ENCODE assay signal across 22 cellular contexts in the genomic region with DNA sequence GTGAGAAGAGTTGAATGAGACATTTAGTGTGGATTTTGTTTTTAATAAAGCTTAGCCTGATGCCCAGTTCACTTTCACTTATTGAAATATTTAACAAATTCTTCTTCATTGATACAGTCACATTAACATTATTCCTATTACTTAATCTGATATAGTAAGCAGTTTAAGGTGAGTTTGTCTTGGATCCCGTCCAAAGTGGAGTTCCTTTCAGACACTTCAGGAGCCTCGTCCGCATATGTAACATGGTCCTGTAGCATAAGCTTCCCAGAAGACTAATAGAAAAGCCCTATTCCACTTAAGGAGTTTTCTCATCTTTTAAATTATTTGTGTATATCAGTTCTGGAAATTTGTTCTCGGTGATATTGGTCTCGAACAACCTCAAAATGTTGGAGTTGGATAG. TPM values are rescaled to one million over a fixed set of nuclear protein-coding genes. Genes with fewer than 3 reads are reported as not detected.
DNase-seq lines count a peak whose midpoint lies in the region; ATAC-seq and TF ChIP-seq lines count a peak whose summit lies in the region.
"Had no signal": no experiment of that assay in that cellular context is flagged by ENCODE, and none has a peak within 500 bp of the region (broad histone marks: within the 10 kb centered on the region; RNA-seq: fewer than 3 reads in every experiment).

No MANE protein-coding gene starts in this region.

- H3K27me3 ChIP-seq in mammary epithelial cell (ENCODE audit: insufficient read depth, low read length) (no peaks in the 10 kb centered on the region), RWPE2 (ENCODE audit: insufficient read depth, poor library complexity, severe bottlenecking) (no peaks in the 10 kb centered on the region)
- H3K27me3 ChIP-seq: BLaER1, body of pancreas, colonic mucosa had no signal

- H3K27ac ChIP-seq in mammary epithelial cell (ENCODE audit: insufficient read depth, low read depth, low read length), result no peak overlapping the region
- no peak overlapping the region for H3K27ac ChIP-seq in RWPE2 (ENCODE audit: poor library complexity, severe bottlenecking)
- H3K27ac ChIP-seq: BLaER1, body of pancreas, colonic mucosa, psoas muscle had no signal

- BruUV-seq in MCF 10A (replicated peaks; lab: Mats Ljungman, UMichigan), result no TSS peak
- no TSS peak for BruUV-seq in mammary epithelial cell (replicated peaks; lab: Mats Ljungman, UMichigan)

- DNase-seq in MCF 10A (ENCODE audit: unreplicated experiment) (peak; percentile 68), mammary epithelial cell (no peak), NCI-H2171 treated with DMSO at 0.1 percent for 48 hours (lab: John Stamatoyannopoulos, UW) (peak; percentile 44), RWPE2 (ENCODE audit: low spot score) (no peak), SW480 (ENCODE audit: low spot score) (no peak), midbrain (lab: John Stamatoyannopoulos, UW) (no peak)
- no peak for DNase-seq in activated CD4-positive, alpha-beta T cell treated with anti-CD3 and anti-CD28 coated beads for 36 hours
- no peak for DNase-seq in activated T-helper 2 cell treated with anti-CD3 and anti-CD28 coated beads, Interferon-gamma antibody, Interleukin-2, Interleukin-4, amounts not matched to agents 10 μg/mL and 5 μg/mL and 100 μg/mL, durations not matched to agents 14 hours and 24 hours and 36 hours (ENCODE audit: low spot score)
- DNase-seq: activated CD4-positive, alpha-beta T cell treated with anti-CD3 and anti-CD28 coated beads, Interleukin-2, amount 50 U/mL, for 4 hours; activated CD8-positive, alpha-beta memory T cell treated with anti-CD3 and anti-CD28 coated beads, Interleukin-2, amount 50 U/mL, for 48 hours; activated effector memory CD4-positive, alpha-beta T cell treated with Interleukin-2 at 50 U/mL for 16 hours; activated naive CD8-positive, alpha-beta T cell treated with anti-CD3 and anti-CD28 coated beads, Interleukin-2, amount 10 ng/mL, durations not matched to agents 7 days and 5 days; colonic mucosa; H9; kidney; NK-92 treated with Interleukin-12 subunit alpha and Interleukin-12 subunit beta, amount 100 ng/mL, for 24 hours; psoas muscle; stimulated activated CD4-positive, alpha-beta T cell treated with anti-CD3 and anti-CD28 coated beads, Interleukin-1b, Interleukin-23, amount 100 ng/mL, for 48 hours; T-helper 2 cell had no signal

- H3K79me2 ChIP-seq in mammary epithelial cell (ENCODE audit: insufficient read depth, low read length), result no peaks in the 10 kb centered on the region

- H3K9me3 ChIP-seq in mammary epithelial cell (replicated peaks; ENCODE audit: insufficient read depth, low read length), result no peaks in the 10 kb centered on the region
- H3K9me3 ChIP-seq in RWPE2 (ENCODE audit: severe bottlenecking), result no peaks in the 10 kb centered on the region
- H3K9me3 ChIP-seq: BLaER1, body of pancreas, colonic mucosa, psoas muscle had no signal

- ATAC-seq in RWPE2 (ENCODE audit: low read depth), result 0 out of 3 replicates have a peak, but pooled peaks have one; percentile 35
- no peak for ATAC-seq in activated CD4-positive, alpha-beta T cell treated with anti-CD3 and anti-CD28 coated beads for 36 hours
- ATAC-seq: body of pancreas; psoas muscle; stimulated activated effector memory CD8-positive, alpha-beta T cell treated with anti-CD3 and anti-CD28 coated beads, Interleukin-12 subunit alpha, Interleukin-12 subunit beta, amount 100 ng/mL, for 72 hours had no signal

- no peak overlapping the region for H3K4me3 Mint-ChIP-seq in MCF 10A (ENCODE audit: unreplicated experiment)
- no peak overlapping the region for H3K4me3 Mint-ChIP-seq in activated CD4-positive, alpha-beta T cell treated with anti-CD3 and anti-CD28 coated beads for 36 hours
- no peak overlapping the region for H3K4me3 Mint-ChIP-seq in activated T-helper 2 cell treated with anti-CD3 and anti-CD28 coated beads, Interferon-gamma antibody, Interleukin-2, Interleukin-4, amounts not matched to agents 10 μg/mL and 5 μg/mL and 100 μg/mL, durations not matched to agents 14 hours and 24 hours and 36 hours (ENCODE audit: low read depth)
- H3K4me3 Mint-ChIP-seq: activated naive CD8-positive, alpha-beta T cell treated with anti-CD3 and anti-CD28 coated beads, Interleukin-2, amount 10 ng/mL, durations not matched to agents 7 days and 5 days; H9; stimulated activated effector memory CD8-positive, alpha-beta T cell treated with anti-CD3 and anti-CD28 coated beads, Interleukin-12 subunit alpha, Interleukin-12 subunit beta, amount 100 ng/mL, for 72 hours had no signal

- CTCF ChIA-PET in MCF 10A (lab: Yijun Ruan, JAX) (interaction anchor here (0.6 to 4.7 kb wide), 23 partner anchors 8 to 1327 kb away, joined by 3 to 49 read pairs (median 3); no protein-coding TSS in a partner anchor), mammary epithelial cell (lab: Charles Lee; ENCODE audit: low non-redundant PET) (interaction anchor here (0.6 kb wide), 1 partner anchor 959 kb away, joined by 4 read pairs; no protein-coding TSS in a partner anchor)
- CTCF ChIA-PET in activated CD4-positive, alpha-beta T cell treated with anti-CD3 and anti-CD28 coated beads for 36 hours (lab: Charles Lee), result interaction anchor here (1.0 to 1.5 kb wide), 6 partner anchors 9 to 925 kb away, joined by 3 to 5 read pairs (median 3); no protein-coding TSS in a partner anchor

- 93% methylated on average over 5 of the region's 5 CpGs for WGBS in mammary epithelial cell (ENCODE audit: low coverage, missing lambda C conversion rate)

- dilution Hi-C loops in mammary epithelial cell (cut with HindIII; ENCODE audit: low sequenced_read_pairs), result no loop called here

- peaks cover 3% of the 10 kb centered on the region for H4K20me1 ChIP-seq in mammary epithelial cell (ENCODE audit: insufficient read depth, low read length)
- H4K20me1 ChIP-seq: BLaER1 had no signal

- no peak overlapping the region for H3K9ac ChIP-seq in mammary epithelial cell (ENCODE audit: insufficient read depth, low read length)
- H3K9ac ChIP-seq: BLaER1 had no signal

- no peak overlapping the region for H2AFZ ChIP-seq in mammary epithelial cell (ENCODE audit: low read depth, low read length)

- POLR2A ChIA-PET in MCF 10A (lab: Yijun Ruan, JAX), result interaction anchor here (0.7 to 1.5 kb wide), 6 partner anchors 9 to 1071 kb away, joined by 3 to 4 read pairs (median 3); partner anchors contain the start of gene MLF1
- POLR2A ChIA-PET in activated CD4-positive, alpha-beta T cell treated with anti-CD3 and anti-CD28 coated beads for 36 hours (lab: Charles Lee), result no interaction called here

- H3K27ac Mint-ChIP-seq in MCF 10A (ENCODE audit: low read depth, unreplicated experiment), result no peak overlapping the region
- H3K27ac Mint-ChIP-seq in activated CD4-positive, alpha-beta T cell treated with anti-CD3 and anti-CD28 coated beads for 36 hours, result no peak overlapping the region
- H3K27ac Mint-ChIP-seq in activated T-helper 2 cell treated with anti-CD3 and anti-CD28 coated beads, Interferon-gamma antibody, Interleukin-2, Interleukin-4, amounts not matched to agents 10 μg/mL and 5 μg/mL and 100 μg/mL, durations not matched to agents 14 hours and 24 hours and 36 hours, result no peak overlapping the region
- H3K27ac Mint-ChIP-seq: activated naive CD8-positive, alpha-beta T cell treated with anti-CD3 and anti-CD28 coated beads, Interleukin-2, amount 10 ng/mL, durations not matched to agents 7 days and 5 days; stimulated activated effector memory CD8-positive, alpha-beta T cell treated with anti-CD3 and anti-CD28 coated beads, Interleukin-12 subunit alpha, Interleukin-12 subunit beta, amount 100 ng/mL, for 72 hours had no signal

- in situ Hi-C loops in mammary epithelial cell (cut with MboI; ENCODE audit: low sequenced_read_pairs in 2 of 2), result loop anchor here in 1 of 2 donors (25.0 kb wide), 2 partner anchors 256 to 919 kb away; no protein-coding TSS in a partner anchor

- H3K36me3 ChIP-seq in mammary epithelial cell (ENCODE audit: insufficient read depth, low read length), result no peaks in the 10 kb centered on the region
- no peaks in the 10 kb centered on the region for H3K36me3 ChIP-seq in RWPE2 (ENCODE audit: low read depth)
- H3K36me3 ChIP-seq: BLaER1, colonic mucosa had no signal

- H3K27me3 Mint-ChIP-seq in MCF 10A (ENCODE audit: insufficient read depth, unreplicated experiment), result no peaks in the 10 kb centered on the region
- no peaks in the 10 kb centered on the region for H3K27me3 Mint-ChIP-seq in activated CD4-positive, alpha-beta T cell treated with anti-CD3 and anti-CD28 coated beads for 36 hours
- no peaks in the 10 kb centered on the region for H3K27me3 Mint-ChIP-seq in activated T-helper 2 cell treated with anti-CD3 and anti-CD28 coated beads, Interferon-gamma antibody, Interleukin-2, Interleukin-4, amounts not matched to agents 10 μg/mL and 5 μg/mL and 100 μg/mL, durations not matched to agents 14 hours and 24 hours and 36 hours (ENCODE audit: low read depth)
- H3K27me3 Mint-ChIP-seq: activated naive CD8-positive, alpha-beta T cell treated with anti-CD3 and anti-CD28 coated beads, Interleukin-2, amount 10 ng/mL, durations not matched to agents 7 days and 5 days had no signal

- intact Hi-C loops in MCF 10A (cut with micrococcal nuclease) (loop anchor here (5.0 to 10.0 kb wide), 3 partner anchors 99 to 664 kb away; no protein-coding TSS in a partner anchor), mammary epithelial cell (cut with micrococcal nuclease) (loop anchor here (5.0 kb wide), 1 partner anchor 99 kb away; no protein-coding TSS in a partner anchor)
- intact Hi-C loops in activated CD4-positive, alpha-beta T cell treated with anti-CD3 and anti-CD28 coated beads for 36 hours (cut with DNase I, micrococcal nuclease), result loop anchor here (10.0 kb wide), 2 partner anchors 113 to 667 kb away; partner anchors contain the start of gene GFM1 (in 1 of the 2)
- intact Hi-C loops in activated T-helper 2 cell treated with anti-CD3 and anti-CD28 coated beads, Interferon-gamma antibody, Interleukin-2, Interleukin-4, amounts not matched to agents 10 μg/mL and 5 μg/mL and 100 μg/mL, durations not matched to agents 14 hours and 24 hours and 36 hours (cut with micrococcal nuclease), result no loop called here

- H3K4me2 ChIP-seq in mammary epithelial cell (ENCODE audit: insufficient read depth, low read depth, low read length), result no peak overlapping the region
- H3K4me2 ChIP-seq: BLaER1 had no signal

- H3K4me3 ChIP-seq in mammary epithelial cell (replicated peaks in 1 of 3; ENCODE audit: insufficient read depth in 1 of 3, low read depth in 2 of 3, low read length in 3 of 3) (no peak overlapping the region), RWPE2 (ENCODE audit: severe bottlenecking) (no peak overlapping the region)
- H3K4me3 ChIP-seq: BLaER1, body of pancreas, colonic mucosa, psoas muscle had no signal

- peaks cover 7% of the 10 kb centered on the region for H3K4me1 Mint-ChIP-seq in MCF 10A (ENCODE audit: insufficient read depth, unreplicated experiment)
- no peaks in the 10 kb centered on the region for H3K4me1 Mint-ChIP-seq in activated CD4-positive, alpha-beta T cell treated with anti-CD3 and anti-CD28 coated beads for 36 hours
- no peaks in the 10 kb centered on the region for H3K4me1 Mint-ChIP-seq in activated T-helper 2 cell treated with anti-CD3 and anti-CD28 coated beads, Interferon-gamma antibody, Interleukin-2, Interleukin-4, amounts not matched to agents 10 μg/mL and 5 μg/mL and 100 μg/mL, durations not matched to agents 14 hours and 24 hours and 36 hours (ENCODE audit: low read depth)
- H3K4me1 Mint-ChIP-seq: activated naive CD8-positive, alpha-beta T cell treated with anti-CD3 and anti-CD28 coated beads, Interleukin-2, amount 10 ng/mL, durations not matched to agents 7 days and 5 days; stimulated activated effector memory CD8-positive, alpha-beta T cell treated with anti-CD3 and anti-CD28 coated beads, Interleukin-12 subunit alpha, Interleukin-12 subunit beta, amount 100 ng/mL, for 72 hours had no signal

- H3K36me3 Mint-ChIP-seq in MCF 10A (ENCODE audit: insufficient read depth, unreplicated experiment), result no peaks in the 10 kb centered on the region
- H3K36me3 Mint-ChIP-seq in activated CD4-positive, alpha-beta T cell treated with anti-CD3 and anti-CD28 coated beads for 36 hours (ENCODE audit: low read depth), result no peaks in the 10 kb centered on the region
- H3K36me3 Mint-ChIP-seq in activated T-helper 2 cell treated with anti-CD3 and anti-CD28 coated beads, Interferon-gamma antibody, Interleukin-2, Interleukin-4, amounts not matched to agents 10 μg/mL and 5 μg/mL and 100 μg/mL, durations not matched to agents 14 hours and 24 hours and 36 hours (ENCODE audit: low read depth), result no peaks in the 10 kb centered on the region
- H3K36me3 Mint-ChIP-seq: activated naive CD8-positive, alpha-beta T cell treated with anti-CD3 and anti-CD28 coated beads, Interleukin-2, amount 10 ng/mL, durations not matched to agents 7 days and 5 days; stimulated activated effector memory CD8-positive, alpha-beta T cell treated with anti-CD3 and anti-CD28 coated beads, Interleukin-12 subunit alpha, Interleukin-12 subunit beta, amount 100 ng/mL, for 72 hours had no signal

- no peaks in the 10 kb centered on the region for H3K9me3 Mint-ChIP-seq in MCF 10A (ENCODE audit: unreplicated experiment)
- H3K9me3 Mint-ChIP-seq in activated CD4-positive, alpha-beta T cell treated with anti-CD3 and anti-CD28 coated beads for 36 hours (ENCODE audit: low read depth), result no peaks in the 10 kb centered on the region
- no peaks in the 10 kb centered on the region for H3K9me3 Mint-ChIP-seq in activated T-helper 2 cell treated with anti-CD3 and anti-CD28 coated beads, Interferon-gamma antibody, Interleukin-2, Interleukin-4, amounts not matched to agents 10 μg/mL and 5 μg/mL and 100 μg/mL, durations not matched to agents 14 hours and 24 hours and 36 hours
- H3K9me3 Mint-ChIP-seq: activated naive CD8-positive, alpha-beta T cell treated with anti-CD3 and anti-CD28 coated beads, Interleukin-2, amount 10 ng/mL, durations not matched to agents 7 days and 5 days; H9; stimulated activated effector memory CD8-positive, alpha-beta T cell treated with anti-CD3 and anti-CD28 coated beads, Interleukin-12 subunit alpha, Interleukin-12 subunit beta, amount 100 ng/mL, for 72 hours had no signal

- no peak for TF ChIP-seq CTCF in MCF 10A (IDR thresholded peaks at IDR 0.05; ENCODE audit: unreplicated experiment)
- TF ChIP-seq CTCF in mammary epithelial cell (conservative IDR thresholded peaks at IDR 0.05 in 1 of 2, IDR thresholded peaks at IDR 0.05 in 1 of 2; ENCODE audit: extremely low read depth in 1 of 2, insufficient read depth in 1 of 2, low read depth in 1 of 2, low read length in 2 of 2), result no peak
- no peak for TF ChIP-seq CTCF in RWPE2 (IDR thresholded peaks at IDR 0.05; ENCODE audit: poor library complexity, severe bottlenecking)

- H3K4me1 ChIP-seq in mammary epithelial cell (ENCODE audit: insufficient read depth, low read length), result no peaks in the 10 kb centered on the region
- no peaks in the 10 kb centered on the region for H3K4me1 ChIP-seq in RWPE2 (ENCODE audit: insufficient read depth, poor library complexity, severe bottlenecking)
- H3K4me1 ChIP-seq: BLaER1, body of pancreas, colonic mucosa, psoas muscle had no signal

RNA-seq across cellular contexts. Expression of gene MLF1, which starts 39.7 kb away (rescaled TPM):
- total RNA-seq in MCF 10A (2022) (5.0 and 6.8 TPM in 2 replicates), mammary epithelial cell (10 to 100 TPM; 10.2 to 12.7 TPM)
- polyA plus RNA-seq in mammary epithelial cell, result 6.9 TPM
- polyA minus RNA-seq in mammary epithelial cell, result 10.6 TPM
- 1 to 10 TPM; 2.4 to 3.4 TPM for total RNA-seq in activated CD4-positive, alpha-beta T cell treated with anti-CD3 and anti-CD28 coated beads for 36 hours
- total RNA-seq in activated T-helper 2 cell treated with anti-CD3 and anti-CD28 coated beads, Interferon-gamma antibody, Interleukin-2, Interleukin-4, amounts not matched to agents 10 μg/mL and 5 μg/mL and 100 μg/mL, durations not matched to agents 14 hours and 24 hours and 36 hours, result 2.2 and 3.4 TPM in 2 replicates

Comparison
In these comparisons a context has a peak if more than half of its experiments do, and no peak if none do; other contexts are left out.
1. DNase-seq: peak in MCF 10A (single experiment) and NCI-H2171 treated with DMSO at 0.1 percent for 48 hours (single experiment); none in mammary epithelial cell (single experiment), RWPE2 (single experiment), SW480 (single experiment), midbrain (single experiment), activated CD4-positive, alpha-beta T cell treated with anti-CD3 and anti-CD28 coated beads for 36 hours (single experiment) and activated T-helper 2 cell treated with anti-CD3 and anti-CD28 coated beads, Interferon-gamma antibody, Interleukin-2, Interleukin-4, amounts not matched to agents 10 μg/mL and 5 μg/mL and 100 μg/mL, durations not matched to agents 14 hours and 24 hours and 36 hours (single experiment).